In genomic region chr11:123057604-123058305, GRCh38 we compare ENCODE assay signal across 8 cellular contexts. TPM values are rescaled to one million over a fixed set of nuclear protein-coding genes. Genes with fewer than 3 reads are reported as not detected.
A peak's percentile ranks its signal among the peaks of the same experiment; 100 is the strongest.
DNase-seq lines count a peak whose midpoint lies in the region; ATAC-seq and TF ChIP-seq lines count a peak whose summit lies in the region.

No MANE protein-coding gene starts in this region.

- H3K27me3 ChIP-seq in DOHH2 (ENCODE audit: control insufficient read depth, low read length) (no peaks in the 10 kb centered on the region), KMS-11 (ENCODE audit: insufficient read depth, low read depth) (no peaks in the 10 kb centered on the region)

- H3K9me3 Mint-ChIP-seq in osteocyte (ENCODE audit: unreplicated experiment) = no peaks in the 10 kb centered on the region

- peaks cover 59% of the 10 kb centered on the region for H3K36me3 Mint-ChIP-seq in osteocyte (ENCODE audit: unreplicated experiment)

- peaks cover 38% of the 10 kb centered on the region for H3K4me1 ChIP-seq in DOHH2 (ENCODE audit: control insufficient read depth, low read length)
- H3K4me1 ChIP-seq in KMS-11 (ENCODE audit: low read depth, poor library complexity, severe bottlenecking) = peaks cover 37% of the 10 kb centered on the region

- H3K9me2 ChIP-seq in DOHH2 (replicated peaks; ENCODE audit: control insufficient read depth, low read length) = no peaks in the 10 kb centered on the region

- H4K20me1 ChIP-seq in DOHH2 (ENCODE audit: control insufficient read depth, insufficient read depth, low read depth, low read length) (peaks cover 35% of the 10 kb centered on the region), KMS-11 (ENCODE audit: insufficient read depth) (peaks cover 54% of the 10 kb centered on the region)

- peaks cover 91% of the 10 kb centered on the region for H3F3A ChIP-seq in DOHH2 (ENCODE audit: control insufficient read depth, insufficient read depth)

- H3K79me2 ChIP-seq in DOHH2 (ENCODE audit: control insufficient read depth, low read length) = peaks cover 45% of the 10 kb centered on the region
- peaks cover 43% of the 10 kb centered on the region for H3K79me2 ChIP-seq in KMS-11 (ENCODE audit: insufficient read depth, low read depth)

- H3K27ac ChIP-seq in DOHH2 (ENCODE audit: low read depth, low read length) = no peak overlapping the region; the same call in 1 of the 2 replicates
- peak overlapping the region; percentile 77; the same call in 1 of the 2 replicates for H3K27ac ChIP-seq in KMS-11
- H3K27ac ChIP-seq in coronary artery = no peak overlapping the region

- peak overlapping the region; percentile 86; the same call in 1 of the 2 replicates for H3K9ac ChIP-seq in KMS-11

- H3K36me3 ChIP-seq in DOHH2 (ENCODE audit: control insufficient read depth, low read length) (peaks cover 91% of the 10 kb centered on the region), KMS-11 (ENCODE audit: insufficient read depth) (peaks cover 31% of the 10 kb centered on the region)

- ATAC-seq in activated CD4-positive, CD25-positive, alpha-beta regulatory T cell treated with anti-CD3 and anti-CD28 coated beads, Interleukin-2, amount 50 U/mL, for 24 hours = no peak

- peak overlapping the region; percentile 64 for H3K27ac Mint-ChIP-seq in osteocyte (ENCODE audit: unreplicated experiment)

- H3K4me2 ChIP-seq in DOHH2 (ENCODE audit: low read length) (peak overlapping the region; percentile 93), KMS-11 (peak overlapping the region; percentile 88)

- H3K4me3 Mint-ChIP-seq in osteocyte (ENCODE audit: unreplicated experiment) = peak overlapping the region; percentile 94

- TF ChIP-seq CTCF in DOHH2 (IDR thresholded peaks at IDR 0.05; ENCODE audit: low read depth, low read length, poor library complexity, severe bottlenecking) (no peak), KMS-11 (conservative IDR thresholded peaks at IDR 0.05; ENCODE audit: low read depth, low read length) (no peak), cardiac fibroblast (IDR thresholded peaks at IDR 0.05; ENCODE audit: low read depth, low read length) (peak; percentile 10), osteocyte (IDR thresholded peaks at IDR 0.05) (no peak), coronary artery (IDR thresholded peaks at IDR 0.05) (no peak)

- no peak overlapping the region for H2AFZ ChIP-seq in KMS-11 (ENCODE audit: low read depth)

- H3K4me1 Mint-ChIP-seq in osteocyte (ENCODE audit: unreplicated experiment) = peaks cover 52% of the 10 kb centered on the region

- H3K9me3 ChIP-seq in DOHH2 (ENCODE audit: control insufficient read depth, insufficient read depth, low read length) = no peaks in the 10 kb centered on the region

- H3K4me3 ChIP-seq in DOHH2 (ENCODE audit: low read length) (peak overlapping the region; percentile 98), KMS-11 (IDR thresholded peaks at IDR 0.05; ENCODE audit: insufficient read depth, low read depth, low read length) (no peak overlapping the region), cardiac fibroblast (replicated peaks in 1 of 2; ENCODE audit: low read depth in 2 of 2, low read length in 2 of 2) (peak overlapping the region in 1 of 2 donors; percentile 19), coronary artery (no peak overlapping the region)

- H3K27me3 Mint-ChIP-seq in osteocyte (ENCODE audit: unreplicated experiment) = no peaks in the 10 kb centered on the region

- no peak for DNase-seq in cardiac fibroblast (ENCODE audit: low read depth in 2 of 2)
- no peak for DNase-seq in osteocyte (ENCODE audit: extremely low spot score, unreplicated experiment)
- no peak for DNase-seq in nucleus accumbens (lab: John Stamatoyannopoulos, UW)
- no peak for DNase-seq in ecto neural progenitor cell (ENCODE audit: low spot score)
- no peak for DNase-seq in coronary artery (ENCODE audit: low spot score)

RNA-seq across cellular contexts. Expression of gene HSPA8, which starts 4.2 kb away (rescaled TPM):
- 1,086 and 1,095 TPM in 2 replicates for total RNA-seq in osteocyte
